Comparison of ENCODE assay signal across 13 cellular contexts in genomic region chr3:25508901-25509300, GRCh38.
DNase-seq lines count a peak whose midpoint lies in the region; ATAC-seq and TF ChIP-seq lines count a peak whose summit lies in the region.
"Had no signal": no experiment of that assay in that cellular context is flagged by ENCODE, and none has a peak within 500 bp of the region (broad histone marks: within the 10 kb centered on the region; RNA-seq: fewer than 3 reads in every experiment).

No MANE protein-coding gene starts in this region.

- peak overlapping the region; percentile 70 for H3K27ac Mint-ChIP-seq in chondrocyte (ENCODE audit: unreplicated experiment)

- H3K9me3 ChIP-seq in left lung = no peaks in the 10 kb centered on the region
- no peaks in the 10 kb centered on the region for H3K9me3 ChIP-seq in aorta (ENCODE audit: control insufficient read depth, low read length)
- H3K9me3 ChIP-seq in testis = no peaks in the 10 kb centered on the region

- intact Hi-C loops in Right ventricle myocardium superior (cut with DNase I) (no loop called here), cardiac septum (cut with DNase I) (no loop called here), left lung (cut with DNase I) (no loop called here), aorta (cut with DNase I) (no loop called here), testis (cut with DNase I; ENCODE audit: low total_unique reads) (no loop called here)

- H3K36me3 Mint-ChIP-seq in chondrocyte (ENCODE audit: low read depth) = peaks cover 3% of the 10 kb centered on the region

- no peaks in the 10 kb centered on the region for H3K27me3 Mint-ChIP-seq in chondrocyte (ENCODE audit: low read depth)

- H3K9me3 Mint-ChIP-seq in chondrocyte (ENCODE audit: low read depth) = no peaks in the 10 kb centered on the region

- H3K27me3 ChIP-seq in left lung (no peaks in the 10 kb centered on the region), aorta (ENCODE audit: control insufficient read depth in 1 of 2, insufficient read depth in 2 of 2, low read length in 1 of 2) (no peaks in the 10 kb centered on the region), testis (no peaks in the 10 kb centered on the region)

- no peak overlapping the region for H3K4me3 Mint-ChIP-seq in chondrocyte (ENCODE audit: unreplicated experiment)

- H3K4me1 Mint-ChIP-seq in chondrocyte (ENCODE audit: low read depth) = peaks cover 44% of the 10 kb centered on the region

- H3K36me3 ChIP-seq in left lung = no peaks in the 10 kb centered on the region
- H3K36me3 ChIP-seq in aorta (ENCODE audit: control insufficient read depth in 1 of 2, insufficient read depth in 2 of 2, low read length in 1 of 2) = no peaks in the 10 kb centered on the region
- no peaks in the 10 kb centered on the region for H3K36me3 ChIP-seq in testis (ENCODE audit: low read depth, missing control alignments)

- peak; percentile 18 for ATAC-seq in Right ventricle myocardium superior (ENCODE audit: poor library complexity)
- peak; percentile 39 for ATAC-seq in left lung
- peak; percentile 55 for ATAC-seq in aorta (ENCODE audit: low FRiP score)
- no peak for ATAC-seq in HG02885 (IDR thresholded peaks at IDR 0.05; ENCODE audit: poor library complexity, unreplicated experiment)
- ATAC-seq: left colon had no signal

- H3K27ac ChIP-seq in left lung = no peak overlapping the region
- H3K27ac ChIP-seq in aorta (ENCODE audit: low read depth in 1 of 2, low read length in 2 of 2) = peak overlapping the region in 1 of 2 donors; percentile 29
- peak overlapping the region in 1 of 2 donors; percentile 3 for H3K27ac ChIP-seq in testis
- H3K27ac ChIP-seq: 22Rv1, PC-9 had no signal

- TF ChIP-seq CTCF in chondrocyte (IDR thresholded peaks at IDR 0.05) (no peak), left lung (IDR thresholded peaks at IDR 0.05) (no peak), testis (IDR thresholded peaks at IDR 0.05) (no peak)

- H3K4me3 ChIP-seq in left lung = no peak overlapping the region
- no peak overlapping the region for H3K4me3 ChIP-seq in aorta (ENCODE audit: low read length in 2 of 2)
- H3K4me3 ChIP-seq in testis = no peak overlapping the region
- H3K4me3 ChIP-seq: PC-9 had no signal

- 28 to 31% methylated on average over 4 of the region's 4 CpGs for WGBS in aorta, 2 donors
- WGBS in testis, 2 donors = 48 to 63% methylated on average over 4 of the region's 4 CpGs

- DNase-seq in Right ventricle myocardium superior (no peak), cardiac septum (ENCODE audit: low spot score) (no peak), chondrocyte (ENCODE audit: low spot score) (no peak), left lung (no peak), aorta (no peak), testis (no peak)
- DNase-seq in stimulated activated CD4-positive, alpha-beta T cell treated with anti-CD3 and anti-CD28 coated beads, Interleukin-12 subunit alpha, Interleukin-12 subunit beta, amount 100 ng/mL, for 4 hours = no peak
- DNase-seq: activated CD8-positive, alpha-beta memory T cell treated with anti-CD3 and anti-CD28 coated beads, Interleukin-2, amount 50 U/mL, for 48 hours; DMS79; left colon had no signal

- no peak for TF ChIP-seq POLR2A in testis (IDR thresholded peaks at IDR 0.05)

- H3K4me1 ChIP-seq in left lung (peaks cover 0 to 4% of the 10 kb centered on the region in 2 donors), aorta (ENCODE audit: control insufficient read depth in 1 of 2, insufficient read depth in 2 of 2, low read length in 2 of 2) (peaks cover 2 to 11% of the 10 kb centered on the region in 2 donors), testis (no peaks in the 10 kb centered on the region)
